In genomic region chr15:60660290-60661051, GRCh38 we compare ENCODE assay signal across 9 cellular contexts.
DNase-seq lines count a peak whose midpoint lies in the region; ATAC-seq, FAIRE-seq and TF ChIP-seq lines count a peak whose summit lies in the region.
"Had no signal": no experiment of that assay in that cellular context is flagged by ENCODE, and none has a peak within 500 bp of the region (broad histone marks: within the 10 kb centered on the region; RNA-seq: fewer than 3 reads in every experiment).

No MANE protein-coding gene starts in this region.

- DNase-seq in activated CD4-positive, alpha-beta T cell treated with anti-CD3 and anti-CD28 coated beads, Interleukin-2, amount 10 ng/mL, durations not matched to agents 7 days and 5 days, result peak; percentile 11
- DNase-seq in activated CD4-positive, alpha-beta T cell treated with anti-CD3 and anti-CD28 coated beads for 4 hours, result no peak
- no peak for DNase-seq in left lung
- DNase-seq in ureter (ENCODE audit: low spot score), result no peak
- DNase-seq in stimulated activated CD4-positive, alpha-beta T cell treated with anti-CD3 and anti-CD28 coated beads, Interleukin-1b, Interleukin-23, amount 100 ng/mL, for 48 hours, result no peak
- no peak for DNase-seq in RCC 7860 (ENCODE audit: low spot score)
- DNase-seq: DND-41 had no signal

- no peaks in the 10 kb centered on the region for H3K36me3 Mint-ChIP-seq in activated CD4-positive, alpha-beta T cell treated with anti-CD3 and anti-CD28 coated beads, Interleukin-2, amount 10 ng/mL, durations not matched to agents 7 days and 5 days (ENCODE audit: low read depth)
- no peaks in the 10 kb centered on the region for H3K36me3 Mint-ChIP-seq in activated T-helper 17 cell treated with anti-CD3 and anti-CD28 coated beads, Interleukin-2, amount 50 U/mL, for 72 hours (ENCODE audit: low read depth)

- no peak overlapping the region for H3K4me3 ChIP-seq in left lung

- no peaks in the 10 kb centered on the region for H3K9me3 ChIP-seq in left lung

- no peak overlapping the region for H3K4me3 Mint-ChIP-seq in activated CD4-positive, alpha-beta T cell treated with anti-CD3 and anti-CD28 coated beads, Interleukin-2, amount 10 ng/mL, durations not matched to agents 7 days and 5 days
- H3K4me3 Mint-ChIP-seq in activated T-helper 17 cell treated with anti-CD3 and anti-CD28 coated beads, Interleukin-2, amount 50 U/mL, for 72 hours, result peak overlapping the region; percentile 71

- H3K36me3 ChIP-seq in left lung, result no peaks in the 10 kb centered on the region

- no peaks in the 10 kb centered on the region for H3K9me3 Mint-ChIP-seq in activated CD4-positive, alpha-beta T cell treated with anti-CD3 and anti-CD28 coated beads, Interleukin-2, amount 10 ng/mL, durations not matched to agents 7 days and 5 days
- no peaks in the 10 kb centered on the region for H3K9me3 Mint-ChIP-seq in activated T-helper 17 cell treated with anti-CD3 and anti-CD28 coated beads, Interleukin-2, amount 50 U/mL, for 72 hours

- peak; percentile 89 for ATAC-seq in HG02870 (IDR thresholded peaks at IDR 0.05; ENCODE audit: unreplicated experiment)
- peak; percentile 98 for ATAC-seq in activated T-helper 17 cell treated with anti-CD3 and anti-CD28 coated beads, Interleukin-2, amount 50 U/mL, for 72 hours (replicated peaks)
- peak; percentile 83 for ATAC-seq in left lung

- H3K27ac ChIP-seq in left lung, result peak overlapping the region; percentile 20 to 24

- CTCF ChIA-PET in activated CD4-positive, alpha-beta T cell treated with anti-CD3 and anti-CD28 coated beads, Interleukin-2, amount 10 ng/mL, durations not matched to agents 7 days and 5 days (lab: Charles Lee), result interaction anchor here (1.0 kb wide), 1 partner anchor 9 kb away, joined by 3 read pairs; no protein-coding TSS in a partner anchor

- no peak overlapping the region for H3K27ac Mint-ChIP-seq in activated CD4-positive, alpha-beta T cell treated with anti-CD3 and anti-CD28 coated beads, Interleukin-2, amount 10 ng/mL, durations not matched to agents 7 days and 5 days
- peak overlapping the region; percentile 63 for H3K27ac Mint-ChIP-seq in activated T-helper 17 cell treated with anti-CD3 and anti-CD28 coated beads, Interleukin-2, amount 50 U/mL, for 72 hours

- H3K4me1 Mint-ChIP-seq in activated CD4-positive, alpha-beta T cell treated with anti-CD3 and anti-CD28 coated beads, Interleukin-2, amount 10 ng/mL, durations not matched to agents 7 days and 5 days, result peaks cover 16% of the 10 kb centered on the region
- peaks cover 30% of the 10 kb centered on the region for H3K4me1 Mint-ChIP-seq in activated T-helper 17 cell treated with anti-CD3 and anti-CD28 coated beads, Interleukin-2, amount 50 U/mL, for 72 hours

- peaks cover 3% of the 10 kb centered on the region for H3K27me3 Mint-ChIP-seq in activated CD4-positive, alpha-beta T cell treated with anti-CD3 and anti-CD28 coated beads, Interleukin-2, amount 10 ng/mL, durations not matched to agents 7 days and 5 days
- H3K27me3 Mint-ChIP-seq in activated T-helper 17 cell treated with anti-CD3 and anti-CD28 coated beads, Interleukin-2, amount 50 U/mL, for 72 hours, result no peaks in the 10 kb centered on the region

- intact Hi-C loops in left lung (cut with DNase I), result no loop called here

- TF ChIP-seq CTCF in left lung (IDR thresholded peaks at IDR 0.05), result no peak

- FAIRE-seq in RCC 7860 (lab: Jason Lieb, UNC), result no peak

- H3K27me3 ChIP-seq in left lung, result no peaks in the 10 kb centered on the region

- POLR2A ChIA-PET in activated CD4-positive, alpha-beta T cell treated with anti-CD3 and anti-CD28 coated beads, Interleukin-2, amount 10 ng/mL, durations not matched to agents 7 days and 5 days (lab: Charles Lee), result interaction anchor here (0.8 to 0.9 kb wide), 2 partner anchors 9 to 10 kb away, joined by 3 to 6 read pairs; no protein-coding TSS in a partner anchor

- H3K4me1 ChIP-seq in left lung, result peaks cover 17 to 18% of the 10 kb centered on the region in 2 donors
